In genomic region chr4:47530801-47531200, GRCh38 we compare ENCODE assay signal across 12 cellular contexts. TPM values are rescaled to one million over a fixed set of nuclear protein-coding genes. Genes with fewer than 3 reads are reported as not detected.
DNase-seq lines count a peak whose midpoint lies in the region; FAIRE-seq and TF ChIP-seq lines count a peak whose summit lies in the region.
"Had no signal": no experiment of that assay in that cellular context is flagged by ENCODE, and none has a peak within 500 bp of the region (broad histone marks: within the 10 kb centered on the region; RNA-seq: fewer than 3 reads in every experiment).

No MANE protein-coding gene starts in this region.

- H3K27me3 ChIP-seq in SJCRH30 (no peaks in the 10 kb centered on the region), endothelial cell of umbilical vein (ENCODE audit: control insufficient read depth in 2 of 2, insufficient read depth in 2 of 2, low read length in 2 of 2) (no peaks in the 10 kb centered on the region), smooth muscle cell (ENCODE audit: low read depth) (no peaks in the 10 kb centered on the region)
- H3K27me3 ChIP-seq: esophagus squamous epithelium had no signal

- H3F3A ChIP-seq in smooth muscle cell (ENCODE audit: low read depth) = no peaks in the 10 kb centered on the region

- POLR2A ChIA-PET in endothelial cell of umbilical vein (lab: Charles Lee) = interaction anchor here (0.8 kb wide), 1 partner anchor 45 kb away, joined by 3 read pairs; no protein-coding TSS in a partner anchor

- no peak for TF ChIP-seq POLR2A in endothelial cell of umbilical vein (IDR thresholded peaks at IDR 0.05; ENCODE audit: low read depth, low read length)

- H3K27ac ChIP-seq in SJCRH30 (peak overlapping the region; percentile 70), endothelial cell of umbilical vein (ENCODE audit: insufficient read depth, low read depth, low read length) (peak overlapping the region; percentile 81), smooth muscle cell (ENCODE audit: low read depth) (peak overlapping the region; percentile 82)
- H3K27ac ChIP-seq: psoas muscle had no signal

- no TSS peak for BruUV-seq in endothelial cell of umbilical vein (replicated peaks; lab: Mats Ljungman, UMichigan)

- H3K36me3 ChIP-seq in SJCRH30 (no peaks in the 10 kb centered on the region), endothelial cell of umbilical vein (ENCODE audit: control insufficient read depth in 2 of 2, extremely low read depth in 1 of 2, insufficient read depth in 2 of 2, low read length in 2 of 2) (peaks cover 0 to 2% of the 10 kb centered on the region in 2 experiments), smooth muscle cell (ENCODE audit: low read depth) (no peaks in the 10 kb centered on the region)

- peak overlapping the region; percentile 35 for H3K4me2 ChIP-seq in endothelial cell of umbilical vein (ENCODE audit: insufficient read depth, low read length)
- H3K4me2 ChIP-seq in smooth muscle cell = peak overlapping the region; percentile 29

- H3K4me3 ChIP-seq in SJCRH30 (no peak overlapping the region), endothelial cell of umbilical vein (replicated peaks in 1 of 3; ENCODE audit: insufficient read depth in 1 of 3, low read depth in 1 of 3, low read length in 3 of 3) (no peak overlapping the region), smooth muscle cell (no peak overlapping the region)
- H3K4me3 ChIP-seq: esophagus squamous epithelium, psoas muscle had no signal

- no peak for TF ChIP-seq CTCF in endothelial cell of umbilical vein (IDR thresholded peaks at IDR 0.05; ENCODE audit: extremely low read depth in 1 of 2, insufficient read depth in 1 of 2, low read depth in 1 of 2, low read length in 2 of 2)
- TF ChIP-seq CTCF in smooth muscle cell (IDR thresholded peaks at IDR 0.05; ENCODE audit: borderline replicate concordance, insufficient read depth, poor library complexity, severe bottlenecking) = no peak

- intact Hi-C loops in endothelial cell of umbilical vein (cut with micrococcal nuclease) = loop anchor here (1.0 kb wide), 5 partner anchors 20 to 68 kb away; partner anchors contain the start of genes ATP10D and COMMD8

- dilution Hi-C loops in endothelial cell of umbilical vein (cut with MboI; ENCODE audit: extremely low pct_ligation_motif_present, low sequenced_read_pairs) = no loop called here

- H3K4me1 ChIP-seq in SJCRH30 (peaks cover 17% of the 10 kb centered on the region), endothelial cell of umbilical vein (ENCODE audit: control insufficient read depth, extremely low read depth, insufficient read depth, low read length) (peaks cover 49% of the 10 kb centered on the region), smooth muscle cell (ENCODE audit: low read depth) (peaks cover 25% of the 10 kb centered on the region)
- H3K4me1 ChIP-seq: psoas muscle had no signal

- peak overlapping the region; percentile 73 for H3K9ac ChIP-seq in endothelial cell of umbilical vein (replicated peaks; ENCODE audit: extremely low read depth, insufficient read depth, low read length)
- no peak overlapping the region for H3K9ac ChIP-seq in smooth muscle cell (ENCODE audit: low read depth)

- H3K79me2 ChIP-seq in endothelial cell of umbilical vein (ENCODE audit: control insufficient read depth, insufficient read depth, low read length) (no peaks in the 10 kb centered on the region), smooth muscle cell (ENCODE audit: low read depth) (no peaks in the 10 kb centered on the region)

- WGBS in smooth muscle cell (ENCODE audit: low lambda C conversion rate) = 92% methylated on average over 1 of the region's 1 CpG

- peak; percentile 75 for DNase-seq in EL
- DNase-seq in SJCRH30 = no peak
- peak; percentile 18 for DNase-seq in endothelial cell of umbilical vein (ENCODE audit: low read depth, low spot score)
- DNase-seq in smooth muscle cell (lab: John Stamatoyannopoulos, UW; ENCODE audit: unreplicated experiment) = no peak
- no peak for DNase-seq in HTR-8/SVneo (ENCODE audit: insufficient read length, low spot score)
- no peak for DNase-seq in effector CD8-positive, alpha-beta T cell (lab: John Stamatoyannopoulos, UW)
- DNase-seq in germinal center (ENCODE audit: low spot score) = no peak
- DNase-seq: activated gamma-delta T cell; caudate nucleus; esophagus squamous epithelium; psoas muscle; stimulated activated CD4-positive, alpha-beta T cell treated with anti-CD3 and anti-CD28 coated beads, Interleukin-4, amount 100 ng/mL, for 24 hours had no signal

- H3K9me3 ChIP-seq in SJCRH30 (replicated peaks) = no peaks in the 10 kb centered on the region
- H3K9me3 ChIP-seq in endothelial cell of umbilical vein (replicated peaks; ENCODE audit: control insufficient read depth, insufficient read depth, low read length) = no peaks in the 10 kb centered on the region
- no peaks in the 10 kb centered on the region for H3K9me3 ChIP-seq in smooth muscle cell (replicated peaks; ENCODE audit: low read depth)

- FAIRE-seq in endothelial cell of umbilical vein (lab: Jason Lieb, UNC) = no peak
- no peak for FAIRE-seq in HTR-8/SVneo (lab: Jason Lieb, UNC)

- H2AFZ ChIP-seq in endothelial cell of umbilical vein (ENCODE audit: low read depth, low read length) (peak overlapping the region; percentile 45), smooth muscle cell (ENCODE audit: low read depth) (no peak overlapping the region)

- H4K20me1 ChIP-seq in endothelial cell of umbilical vein (replicated peaks; ENCODE audit: control insufficient read depth, extremely low read depth, insufficient read depth, low read length) (no peaks in the 10 kb centered on the region), smooth muscle cell (ENCODE audit: low read depth) (no peaks in the 10 kb centered on the region)

- CTCF ChIA-PET in endothelial cell of umbilical vein (lab: Charles Lee) = interaction anchor here (0.6 to 1.3 kb wide), 2 partner anchors 19 to 100 kb away, joined by 3 read pairs; no protein-coding TSS in a partner anchor

- H3K9me1 ChIP-seq in endothelial cell of umbilical vein (replicated peaks; ENCODE audit: control insufficient read depth, extremely low read depth, insufficient read depth, low read length) = no peaks in the 10 kb centered on the region

TF ChIP-seq in endothelial cell of umbilical vein, 7 proteins besides CTCF, POLR2A, EP300 and RAD21:
- no peak for TF ChIP-seq POLR2AphosphoS5 (IDR thresholded peaks at IDR 0.05; ENCODE audit: insufficient read depth, low read depth, low read length)
- TF ChIP-seq MAX (IDR thresholded peaks at IDR 0.05; ENCODE audit: insufficient read depth, insufficient read length) = no peak
- no peak for TF ChIP-seq MYC (IDR thresholded peaks at IDR 0.05; ENCODE audit: low read depth, low read length)

RNA-seq across cellular contexts. Expression of gene ATP10D, which starts 45.7 kb away (rescaled TPM):
- 2.6 and 2.7 TPM in 2 replicates for total RNA-seq in SJCRH30 (2014; rRNA removed; shearing (Covaris generic))
- 30.9 and 34.1 TPM in 2 replicates for total RNA-seq in endothelial cell of umbilical vein
- 32.8 and 40.2 TPM in 2 replicates for polyA plus RNA-seq in endothelial cell of umbilical vein
- polyA plus RNA-seq in endothelial cell of umbilical vein (2011; cell fraction: cytosol; rRNA removed) = 10.8 and 17.5 TPM in 2 replicates
- polyA plus RNA-seq in endothelial cell of umbilical vein (2011; cell fraction: nucleus; rRNA removed) = 39.1 and 41.9 TPM in 2 replicates
- 24.3 and 29.4 TPM in 2 replicates for polyA plus RNA-seq in endothelial cell of umbilical vein (2012)
- 238 and 283 TPM in 2 replicates for polyA minus RNA-seq in endothelial cell of umbilical vein
- polyA minus RNA-seq in endothelial cell of umbilical vein (2011; cell fraction: cytosol; rRNA and poly(A)+ RNA removed) = 3.9 TPM
- 71.7 and 108 TPM in 2 replicates for polyA minus RNA-seq in endothelial cell of umbilical vein (2011; cell fraction: nucleus; rRNA and poly(A)+ RNA removed)
- total RNA-seq in smooth muscle cell = 28.4 and 29.6 TPM in 2 replicates
- 8.6 and 9.2 TPM in 2 replicates for polyA plus RNA-seq in smooth muscle cell

Comparison
In these comparisons a context has a peak if more than half of its experiments do, and no peak if none do; other contexts are left out.
1. DNase-seq: peak in EL (single experiment) and endothelial cell of umbilical vein (single experiment); none in SJCRH30 (0 of 2), smooth muscle cell (single experiment), HTR-8/SVneo (single experiment), effector CD8-positive, alpha-beta T cell (single experiment) and germinal center (single experiment).
2. Peak in every context shown above with its lines, with median percentiles within 50 percentile points of each other: H3K27ac ChIP-seq.